18 cellular contexts compared by ENCODE assay signal in the genomic region with DNA sequence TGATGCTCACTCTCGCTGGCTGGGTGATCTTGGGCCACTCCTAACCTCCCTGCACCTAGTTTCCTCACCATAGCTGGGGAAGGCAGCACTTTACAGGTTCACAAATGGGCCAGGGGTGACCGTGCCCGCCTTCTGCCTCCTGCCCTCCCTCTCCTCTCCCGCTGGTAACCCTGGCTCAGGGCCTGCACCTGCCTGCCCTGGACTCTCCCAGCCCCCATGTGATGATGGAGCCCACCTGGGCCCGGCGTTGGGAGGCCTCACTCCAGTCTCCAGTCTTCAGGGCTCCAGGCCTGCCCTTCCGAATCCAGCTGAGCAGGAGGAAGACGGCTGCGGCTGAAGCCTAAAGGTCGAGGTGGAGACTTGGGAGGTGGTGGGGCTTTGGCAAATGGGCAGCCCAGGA.
"Had no signal": no experiment of that assay in that cellular context is flagged by ENCODE, and none has a peak within 500 bp of the region (broad histone marks: within the 10 kb centered on the region; RNA-seq: fewer than 3 reads in every experiment).

No MANE protein-coding gene starts in this region.

- H3K9me3 Mint-ChIP-seq: nephron had no signal

- H3K4me2 ChIP-seq: SK-N-SH, smooth muscle cell had no signal

- H3K9me3 ChIP-seq: left ventricle myocardium inferior, sigmoid colon, SK-N-SH, thoracic aorta, upper lobe of left lung had no signal

- H3K4me3 ChIP-seq: left ventricle myocardium inferior, sigmoid colon, smooth muscle cell, thoracic aorta, upper lobe of left lung had no signal

- FAIRE-seq: bronchial epithelial cell had no signal

- DNase-seq: activated CD4-positive, alpha-beta T cell treated with anti-CD3 and anti-CD28 coated beads, Interleukin-2, amount 50 U/mL, for 1 hour; activated CD8-positive, alpha-beta memory T cell treated with anti-CD3 and anti-CD28 coated beads for 24 hours; activated CD8-positive, alpha-beta memory T cell treated with anti-CD3 and anti-CD28 coated beads, Interleukin-2, amount 50 U/mL, for 4 hours; activated naive CD4-positive, alpha-beta T cell treated with anti-CD3 and anti-CD28 coated beads, Interleukin-2, amount 10 ng/mL, durations not matched to agents 7 days and 5 days; cerebellar nuclear complex; effector CD4-positive, alpha-beta T cell; kidney glomerular epithelial cell; left ventricle myocardium inferior; midbrain; sigmoid colon; SK-N-SH; stimulated activated CD4-positive, alpha-beta T cell treated with anti-CD3 and anti-CD28 coated beads, Interleukin-2, amount 100 ng/mL, for 48 hours; stimulated activated naive CD4-positive, alpha-beta T cell; upper lobe of left lung had no signal

- H3K27ac Mint-ChIP-seq: activated naive CD4-positive, alpha-beta T cell treated with anti-CD3 and anti-CD28 coated beads, Interleukin-2, amount 10 ng/mL, durations not matched to agents 7 days and 5 days; nephron had no signal

- H3K36me3 ChIP-seq: left ventricle myocardium inferior, sigmoid colon, thoracic aorta, upper lobe of left lung had no signal

- H3K4me3 Mint-ChIP-seq: activated naive CD4-positive, alpha-beta T cell treated with anti-CD3 and anti-CD28 coated beads, Interleukin-2, amount 10 ng/mL, durations not matched to agents 7 days and 5 days; nephron had no signal

- H3K4me1 ChIP-seq: left ventricle myocardium inferior, sigmoid colon, upper lobe of left lung had no signal

- H3K9me2 ChIP-seq: SK-N-SH had no signal

- H3K9ac ChIP-seq: SK-N-SH had no signal

- H3K27ac ChIP-seq: left ventricle myocardium inferior, sigmoid colon, thoracic aorta, upper lobe of left lung had no signal

- H3K27me3 ChIP-seq: upper lobe of left lung had no signal

- H3K36me3 Mint-ChIP-seq: activated naive CD4-positive, alpha-beta T cell treated with anti-CD3 and anti-CD28 coated beads, Interleukin-2, amount 10 ng/mL, durations not matched to agents 7 days and 5 days had no signal
